10 cellular contexts compared by ENCODE assay signal in genomic region chr13:27855381-27855780, GRCh38.
"Had no signal": no experiment of that assay in that cellular context is flagged by ENCODE, and none has a peak within 500 bp of the region (broad histone marks: within the 10 kb centered on the region; RNA-seq: fewer than 3 reads in every experiment).

No MANE protein-coding gene starts in this region.

- H3K9me3 ChIP-seq: HAP-1 had no signal

- ATAC-seq: GM23338, HCT116 had no signal

- FAIRE-seq: H54 had no signal

- H3K9ac ChIP-seq: GM23248 had no signal

- H3K27ac Mint-ChIP-seq: GM23338, H9, HFFc6 had no signal

- H3K9me3 Mint-ChIP-seq: GM23338, H9, HFFc6 had no signal

- H3K4me3 Mint-ChIP-seq: GM23338, H9, HFFc6 had no signal

- DNase-seq: GM23248, GOT3, H7, H9, HCEC 1CT, HFFc6 had no signal

- H2AFZ ChIP-seq: GM23248, GM23338 had no signal

- H3K27ac ChIP-seq: GM23248 had no signal

- H3K4me2 ChIP-seq: GM23338 had no signal

- H3K36me3 ChIP-seq: HAP-1 had no signal

- H3K4me1 ChIP-seq: HAP-1 had no signal

- H3K4me3 ChIP-seq: GM23248, GM23338, HAP-1 had no signal
